In the genomic region with DNA sequence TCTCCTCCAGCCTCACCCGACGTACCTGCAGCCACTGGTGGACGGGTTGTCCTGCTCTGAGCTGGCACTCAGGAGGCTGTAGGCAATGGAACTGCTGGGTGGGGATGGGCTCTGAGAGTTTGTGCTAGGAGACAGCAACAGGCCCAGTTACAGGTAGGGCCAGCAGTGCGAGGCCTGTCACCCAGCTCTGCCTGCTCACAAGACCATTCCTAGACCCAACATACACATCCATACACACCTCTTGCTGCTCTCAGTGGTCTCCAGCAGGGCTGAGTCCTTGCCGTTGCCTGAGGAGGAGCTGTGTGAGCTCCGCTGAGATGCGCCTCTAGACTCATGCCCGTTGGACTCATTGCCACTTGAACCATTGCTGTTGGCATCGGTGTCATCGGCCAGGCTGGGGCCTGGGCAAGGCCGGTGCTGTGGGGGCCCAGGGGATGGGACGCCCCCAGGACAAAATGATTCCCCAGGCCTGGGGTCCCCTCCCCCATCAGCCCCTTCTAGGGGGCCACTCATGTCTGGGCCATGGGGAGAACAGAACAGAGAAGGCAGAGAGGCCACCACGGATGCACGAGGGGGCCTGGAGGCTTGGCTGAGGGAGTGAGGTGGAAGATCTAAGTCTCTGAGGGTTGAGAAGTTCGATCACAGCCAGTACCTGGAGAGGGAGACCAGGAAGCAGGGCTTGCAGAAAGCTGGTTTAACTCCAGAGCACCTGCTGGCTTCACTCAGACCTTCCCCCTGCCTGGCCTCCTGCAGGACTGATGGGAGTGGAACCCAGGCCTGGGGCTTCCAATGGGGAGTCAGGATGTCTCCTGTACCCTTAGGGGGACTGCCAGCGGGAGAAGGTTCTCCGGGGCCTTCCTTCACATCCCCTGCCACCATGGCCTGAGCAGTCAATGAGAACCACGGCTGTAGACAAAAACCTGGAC, we compare ENCODE assay signal across 6 cellular contexts. TPM values are rescaled to one million over a fixed set of nuclear protein-coding genes. Genes with fewer than 3 reads are reported as not detected.
DNase-seq lines count a peak whose midpoint lies in the region; ATAC-seq and TF ChIP-seq lines count a peak whose summit lies in the region.

No MANE protein-coding gene starts in this region.

- no peak for ATAC-seq in left ventricle myocardium superior

- no peaks in the 10 kb centered on the region for H3K9me3 ChIP-seq in cardiac muscle cell (ENCODE audit: low read depth)

- H3K4me3 ChIP-seq in cardiac muscle cell (peak overlapping the region; percentile 64), fibroblast of villous mesenchyme (ENCODE audit: low read depth, low read length) (peak overlapping the region; percentile 87)

- peaks cover 4% of the 10 kb centered on the region for H3K27me3 Mint-ChIP-seq in type B pancreatic cell

- TF ChIP-seq CTCF in cardiac muscle cell (IDR thresholded peaks at IDR 0.05; ENCODE audit: low read depth, low read length): no peak
- no peak for TF ChIP-seq CTCF in fibroblast of villous mesenchyme (IDR thresholded peaks at IDR 0.05; ENCODE audit: insufficient read depth, low read depth, low read length)
- TF ChIP-seq CTCF in type B pancreatic cell (conservative IDR thresholded peaks at IDR 0.05): no peak

- H3K4me1 Mint-ChIP-seq in type B pancreatic cell (ENCODE audit: unreplicated experiment): peaks cover 21% of the 10 kb centered on the region

- intact Hi-C loops in left ventricle myocardium superior (cut with micrococcal nuclease): no loop called here

- H3K36me3 Mint-ChIP-seq in type B pancreatic cell: no peaks in the 10 kb centered on the region

- peaks cover 41% of the 10 kb centered on the region for H3K36me3 ChIP-seq in cardiac muscle cell

- DNase-seq in cardiac muscle cell (ENCODE audit: low read depth in 1 of 2, low spot score in 1 of 2) (no peak), left ventricle myocardium superior (no peak), fibroblast of villous mesenchyme (ENCODE audit: low read depth) (no peak), type B pancreatic cell (ENCODE audit: extremely low spot score, unreplicated experiment) (no peak), MV-4-11 (lab: John Stamatoyannopoulos, UW) (no peak), DMS153 (lab: John Stamatoyannopoulos, UW) (no peak)

- no peaks in the 10 kb centered on the region for H3K9me3 Mint-ChIP-seq in type B pancreatic cell

- no peaks in the 10 kb centered on the region for H3K27me3 ChIP-seq in cardiac muscle cell

- peak overlapping the region; percentile 97 for H3K27ac ChIP-seq in cardiac muscle cell

- H3K4me1 ChIP-seq in cardiac muscle cell (ENCODE audit: low read depth): peaks cover 38% of the 10 kb centered on the region

- no peak overlapping the region for H3K27ac Mint-ChIP-seq in type B pancreatic cell

- H3K4me3 Mint-ChIP-seq in type B pancreatic cell: peak overlapping the region; percentile 97

RNA-seq across cellular contexts. Expression of gene PER1, which starts 1.7 kb away (rescaled TPM):
- total RNA-seq in cardiac muscle cell: 42.3 and 51.9 TPM in 2 replicates
- polyA plus RNA-seq in cardiac muscle cell: 28.2 and 47.7 TPM in 2 replicates
- total RNA-seq in left ventricle myocardium superior: 126 TPM
- 5.5 and 12.5 TPM in 2 replicates for total RNA-seq in fibroblast of villous mesenchyme
- total RNA-seq in type B pancreatic cell (ENCODE audit: low replicate concordance): 31.0 and 33.2 TPM in 2 replicates

RNA-seq across cellular contexts. Expression of gene VAMP2, which starts 12.3 kb away (rescaled TPM):
- total RNA-seq in cardiac muscle cell: 22.5 and 35.7 TPM in 2 replicates
- polyA plus RNA-seq in cardiac muscle cell: 102 and 118 TPM in 2 replicates
- total RNA-seq in left ventricle myocardium superior: 62.3 TPM
- 5.6 and 6.1 TPM in 2 replicates for total RNA-seq in fibroblast of villous mesenchyme
- total RNA-seq in type B pancreatic cell (ENCODE audit: low replicate concordance): 44.7 and 46.3 TPM in 2 replicates

RNA-seq across cellular contexts. Expression of gene TMEM107, which starts 25.7 kb away (rescaled TPM):
- 39.8 and 40.7 TPM in 2 replicates for total RNA-seq in cardiac muscle cell
- 54.6 and 62.4 TPM in 2 replicates for polyA plus RNA-seq in cardiac muscle cell
- total RNA-seq in left ventricle myocardium superior: 5.2 TPM
- total RNA-seq in fibroblast of villous mesenchyme: 15.5 and 23.7 TPM in 2 replicates
- total RNA-seq in type B pancreatic cell (ENCODE audit: low replicate concordance): 19.1 and 22.1 TPM in 2 replicates

RNA-seq across cellular contexts. Expression of gene HES7, which starts 26.6 kb away (rescaled TPM):
- total RNA-seq in cardiac muscle cell: 0.32 and 6.2 TPM in 2 replicates
- polyA plus RNA-seq in cardiac muscle cell: 1.1 and 1.5 TPM in 2 replicates
- total RNA-seq in left ventricle myocardium superior: not detected
- not detected in 2 replicates for total RNA-seq in fibroblast of villous mesenchyme
- total RNA-seq in type B pancreatic cell (ENCODE audit: low replicate concordance): 0.46 TPM in 1 of 2 replicates, not detected in the other

RNA-seq across cellular contexts. Expression of gene ALOXE3, which starts 32.1 kb away (rescaled TPM):
- total RNA-seq in cardiac muscle cell (not detected in 2 replicates), left ventricle myocardium superior (not detected), fibroblast of villous mesenchyme (not detected in 2 replicates), type B pancreatic cell (ENCODE audit: low replicate concordance) (0.14 TPM in 1 of 2 replicates, not detected in the other)
- 0.10 TPM in 1 of 2 replicates, not detected in the other for polyA plus RNA-seq in cardiac muscle cell
